Comparison of ENCODE assay signal across 24 cellular contexts in genomic region chr5:58148366-58148765, GRCh38.
"Had no signal": no experiment of that assay in that cellular context is flagged by ENCODE, and none has a peak within 500 bp of the region (broad histone marks: within the 10 kb centered on the region; RNA-seq: fewer than 3 reads in every experiment).

No MANE protein-coding gene starts in this region.

- H3K4me3 ChIP-seq: colonic mucosa, lung, ovary, psoas muscle, suprapubic skin, transverse colon, upper lobe of right lung, uterus had no signal

- ATAC-seq: left ventricle myocardium superior; naive thymus-derived CD8-positive, alpha-beta T cell; psoas muscle; right cardiac atrium; stimulated activated naive B cell treated with anti-CD40 and anti-IgM and Interleukin-4, amounts not matched to agents 10 μg/mL and 1 μg/mL and 100 μg/mL, for 72 hours had no signal

- H3K9me3 ChIP-seq: colonic mucosa, ovary, psoas muscle, suprapubic skin, transverse colon, upper lobe of right lung, uterus had no signal

- DNase-seq: colonic mucosa; dermis blood vessel endothelial cell; effector CD4-positive, alpha-beta T cell; foreskin melanocyte; glutamatergic neuron; hypothalamus; left ventricle myocardium superior; naive thymus-derived CD8-positive, alpha-beta T cell; nephron progenitor cell; occipital lobe; ovary; posterior cingulate gyrus; psoas muscle; right cardiac atrium; small intestine; stimulated activated CD4-positive, alpha-beta T cell treated with anti-CD3 and anti-CD28 coated beads, Interleukin-15, amount 100 ng/mL, for 24 hours; stimulated activated CD4-positive, alpha-beta T cell treated with anti-CD3 and anti-CD28 coated beads, Interleukin-2, amount 100 ng/mL, for 48 hours; stimulated activated naive B cell treated with anti-CD40 and anti-IgM and Interleukin-4, amounts not matched to agents 10 μg/mL and 1 μg/mL and 100 μg/mL, for 72 hours; transverse colon; upper lobe of right lung; uterus had no signal

- H3K27ac ChIP-seq: colonic mucosa, ovary, psoas muscle, suprapubic skin, transverse colon, upper lobe of right lung, uterus had no signal

- FAIRE-seq: keratinocyte, small intestine had no signal

- H3K4me1 ChIP-seq: colonic mucosa, psoas muscle, suprapubic skin, transverse colon, upper lobe of right lung, uterus had no signal

- H3K27me3 ChIP-seq: colonic mucosa, ovary, suprapubic skin, transverse colon, upper lobe of right lung, uterus had no signal

- H3K36me3 ChIP-seq: colonic mucosa, ovary, suprapubic skin, transverse colon, upper lobe of right lung, uterus had no signal
